9 cellular contexts compared by ENCODE assay signal in the genomic region with DNA sequence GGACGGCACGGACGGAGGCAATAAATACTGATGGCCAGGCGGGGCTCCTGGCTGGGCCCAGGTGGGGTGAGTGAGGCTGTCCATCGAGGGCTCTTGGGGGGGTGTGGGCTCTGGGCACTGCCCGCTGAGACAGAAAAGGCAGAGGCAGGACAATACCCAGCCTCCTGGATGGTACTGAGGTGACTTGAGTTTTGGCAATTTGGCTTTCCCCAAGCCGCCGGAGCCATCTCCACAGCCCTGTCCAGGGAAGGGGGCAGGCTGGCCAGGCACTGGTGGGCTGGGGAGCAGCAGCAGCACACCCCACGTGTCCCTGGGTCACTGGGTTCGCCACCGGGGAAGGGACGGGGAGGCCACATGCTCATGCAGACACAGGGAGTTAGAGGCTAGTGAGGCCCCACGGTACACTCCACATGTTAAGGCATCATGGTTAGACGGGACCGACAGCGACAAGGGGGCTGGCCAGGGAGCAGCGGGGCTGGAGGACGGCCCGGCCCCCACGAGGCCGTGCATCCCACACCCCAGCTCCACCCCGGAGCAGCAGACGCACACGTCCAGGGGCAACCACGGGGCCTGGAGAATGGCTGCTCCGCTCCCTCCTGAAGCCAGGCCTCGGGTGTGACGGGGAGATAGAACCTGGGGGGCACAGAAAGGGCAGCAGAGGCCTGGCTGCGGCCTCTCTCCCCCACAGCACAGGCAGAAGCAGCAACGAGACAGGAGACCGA. TPM values are rescaled to one million over a fixed set of nuclear protein-coding genes. Genes with fewer than 3 reads are reported as not detected.
DNase-seq lines count a peak whose midpoint lies in the region; ATAC-seq and TF ChIP-seq lines count a peak whose summit lies in the region.
"Had no signal": no experiment of that assay in that cellular context is flagged by ENCODE, and none has a peak within 500 bp of the region (broad histone marks: within the 10 kb centered on the region; RNA-seq: fewer than 3 reads in every experiment).

No MANE protein-coding gene starts in this region.

- peaks cover 37 to 50% (median 39%) of the 10 kb centered on the region in 3 donors for H3K4me1 Mint-ChIP-seq in T-cell

- H3K4me3 ChIP-seq in gastroesophageal sphincter, result no peak overlapping the region
- H3K4me3 ChIP-seq in stomach smooth muscle (ENCODE audit: low read length in 2 of 2), result no peak overlapping the region

- no peak for TF ChIP-seq POLR2A in gastroesophageal sphincter (IDR thresholded peaks at IDR 0.05)

- no peak overlapping the region for H3K9ac ChIP-seq in stomach smooth muscle (ENCODE audit: low read length in 2 of 2)

- POLR2A ChIA-PET in T-cell (lab: Charles Lee), result no interaction called here

- peak; percentile 66 for DNase-seq in activated CD8-positive, alpha-beta memory T cell treated with anti-CD3 and anti-CD28 coated beads for 24 hours
- no peak for DNase-seq in activated CD8-positive, alpha-beta memory T cell treated with anti-CD3 and anti-CD28 coated beads, Interleukin-2, amount 50 U/mL, for 4 hours
- DNase-seq in T-cell, result no peak
- DNase-seq in KBM-7, result no peak
- DNase-seq in midbrain (lab: John Stamatoyannopoulos, UW), result no peak
- DNase-seq in AG08395 (ENCODE audit: low spot score), result no peak
- DNase-seq: nephron progenitor cell had no signal

- ATAC-seq in T-cell (replicated peaks in 1 of 4) (no peak), gastroesophageal sphincter (no peak)

- TF ChIP-seq CTCF in gastroesophageal sphincter (IDR thresholded peaks at IDR 0.05), result no peak

- no peaks in the 10 kb centered on the region for H3K9me3 ChIP-seq in gastroesophageal sphincter
- no peaks in the 10 kb centered on the region for H3K9me3 ChIP-seq in stomach smooth muscle (ENCODE audit: control insufficient read depth in 2 of 2, low read length in 2 of 2)

- H3K9me3 Mint-ChIP-seq in T-cell, result no peaks in the 10 kb centered on the region
- H3K9me3 Mint-ChIP-seq: nephron progenitor cell had no signal

- H3K27me3 ChIP-seq in gastroesophageal sphincter, result no peaks in the 10 kb centered on the region
- H3K27me3 ChIP-seq in stomach smooth muscle (ENCODE audit: control insufficient read depth in 1 of 2, insufficient read depth in 2 of 2, low read length in 2 of 2), result no peaks in the 10 kb centered on the region

- peaks cover 3% of the 10 kb centered on the region for H3K36me3 Mint-ChIP-seq in T-cell

- H3K36me3 ChIP-seq in gastroesophageal sphincter (peaks cover 0 to 42% of the 10 kb centered on the region in 2 donors), stomach smooth muscle (ENCODE audit: control insufficient read depth in 2 of 2, insufficient read depth in 2 of 2, low read length in 2 of 2) (peaks cover 10 to 17% of the 10 kb centered on the region in 2 donors)

- in situ Hi-C loops in KBM-7 (cut with MboI; ENCODE audit: low pct_unique_long_range_greater_than_20kb, low sequenced_read_pairs), result no loop called here

- no peak for TF ChIP-seq EP300 in gastroesophageal sphincter (IDR thresholded peaks at IDR 0.05)

- H3K27ac ChIP-seq in gastroesophageal sphincter (peak overlapping the region in 3 of 4 donors; percentile 98 to 99 (median 99)), stomach smooth muscle (ENCODE audit: low read length) (peak overlapping the region; percentile 81)

- H3K4me3 Mint-ChIP-seq in T-cell, result peak overlapping the region in 2 of 3 donors; percentile 37 to 81

- CTCF ChIA-PET in T-cell (lab: Charles Lee), result no interaction called here

- WGBS in gastroesophageal sphincter (ENCODE audit: low coverage in 1 of 2), 2 donors, result no CpG with 5 or more reads among the region's 31 CpGs

- H3K27me3 Mint-ChIP-seq in T-cell, result no peaks in the 10 kb centered on the region

- peaks cover 0 to 72% (median 35%) of the 10 kb centered on the region in 3 donors for H3K4me1 ChIP-seq in gastroesophageal sphincter
- peaks cover 57% of the 10 kb centered on the region for H3K4me1 ChIP-seq in stomach smooth muscle (ENCODE audit: control insufficient read depth, insufficient read depth, low read length)

- no peak overlapping the region for H3K27ac Mint-ChIP-seq in T-cell

RNA-seq across cellular contexts. Expression of a gene that starts 3.0 kb away (rescaled TPM):
- total RNA-seq in T-cell (100 to 1,000 TPM; 473 to 577 (median 504) TPM), gastroesophageal sphincter (100 to 1,000 TPM; 120 to 219 (median 169) TPM)

RNA-seq across cellular contexts. Expression of a gene that starts 7.8 kb away (rescaled TPM):
- total RNA-seq in T-cell (100 to 1,000 TPM; 228 to 324 (median 269) TPM), gastroesophageal sphincter (100 to 1,000 TPM; 257 to 365 (median 324) TPM)

RNA-seq across cellular contexts. Expression of a gene that starts 23.3 kb away (rescaled TPM):
- total RNA-seq in T-cell (10 to 100 TPM; 58.2 to 82.9 (median 63.4) TPM), gastroesophageal sphincter (10 to 100 TPM; 26.6 to 68.1 (median 55.5) TPM)

RNA-seq across cellular contexts. Expression of a gene that starts 23.4 kb away (rescaled TPM):
- 10 to 100 TPM; 37.6 to 61.3 (median 51.1) TPM for total RNA-seq in T-cell
- total RNA-seq in gastroesophageal sphincter, result 100 to 1,000 TPM in 3 of 4 donors, 10 to 100 TPM in 1; 81.0 to 128 (median 119) TPM

RNA-seq across cellular contexts. Expression of a gene that starts 33.3 kb away (rescaled TPM):
- total RNA-seq in T-cell, result not detected
- not detected for total RNA-seq in gastroesophageal sphincter
